In the genomic region with DNA sequence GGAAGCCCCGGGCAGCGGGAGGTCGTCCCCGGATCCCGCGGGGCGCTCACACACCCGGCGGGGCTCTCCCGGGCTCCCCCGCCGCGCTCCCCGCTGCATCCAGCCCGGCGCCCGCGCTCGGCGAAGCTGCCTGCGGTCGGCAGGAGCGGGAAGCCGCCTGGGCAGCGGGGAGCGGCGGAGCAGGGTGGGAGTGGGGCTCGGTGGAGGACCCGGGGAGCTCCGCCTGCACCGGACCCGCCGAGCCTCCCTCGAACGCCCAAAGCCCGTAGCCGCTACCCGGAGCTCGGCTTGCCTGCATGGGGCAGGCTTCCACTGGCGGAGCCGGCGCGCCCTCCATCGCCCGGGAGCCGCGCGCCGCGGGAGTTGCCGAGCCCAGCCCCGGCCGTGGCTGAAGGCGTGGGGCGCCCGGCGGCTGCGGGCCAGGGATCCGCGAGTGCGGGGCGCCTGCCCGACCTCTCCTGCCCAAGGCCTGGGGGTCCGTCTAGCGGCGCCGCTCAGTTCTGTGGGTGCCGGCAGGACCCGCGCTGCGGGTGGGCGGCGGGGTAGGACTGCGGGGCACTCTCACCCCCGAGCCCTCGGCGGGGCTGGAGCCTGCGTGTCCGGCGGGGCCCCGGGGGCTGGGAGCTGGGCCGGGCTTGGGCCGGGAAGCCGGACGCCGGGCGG, we compare ENCODE assay signal across 10 cellular contexts. TPM values are rescaled to one million over a fixed set of nuclear protein-coding genes. Genes with fewer than 3 reads are reported as not detected.
DNase-seq lines count a peak whose midpoint lies in the region; ATAC-seq and TF ChIP-seq lines count a peak whose summit lies in the region.
"Had no signal": no experiment of that assay in that cellular context is flagged by ENCODE, and none has a peak within 500 bp of the region (broad histone marks: within the 10 kb centered on the region; RNA-seq: fewer than 3 reads in every experiment).

No MANE protein-coding gene starts in this region.

- H3K56ac ChIP-seq in H9 (ENCODE audit: insufficient read length, low read depth, low read length) = no peak overlapping the region

- peaks cover 0 to 1% of the 10 kb centered on the region in 2 experiments; a peak in 1 of 5 replicates for H3K9me3 Mint-ChIP-seq in H9

- no peak overlapping the region for H3K4me3 Mint-ChIP-seq in H9

- H3K9me3 ChIP-seq in H9 (ENCODE audit: control insufficient read depth, low read depth, low read length) = no peaks in the 10 kb centered on the region

- H3K14ac ChIP-seq in H9 (ENCODE audit: insufficient read depth, low read length) = no peak overlapping the region

- peaks cover 28% of the 10 kb centered on the region for H3K27me3 ChIP-seq in H9 (ENCODE audit: insufficient read depth, low read length)

- H3K4ac ChIP-seq in H9 (ENCODE audit: low read depth, low read length) = no peak overlapping the region

- no peak overlapping the region for H3K18ac ChIP-seq in H9 (ENCODE audit: insufficient read length, low read depth, low read length)

- no CpG with 5 or more reads among the region's 87 CpGs for whole genome bisulfite sequencing in H9 (ENCODE audit: extremely low coverage, insufficient read length, low lambda C conversion rate)

- H3K27ac ChIP-seq in H9 (ENCODE audit: insufficient read length, low read depth, low read length) = no peak overlapping the region

- ATAC-seq in left ventricle myocardium superior = peak; percentile 57
- no peak for ATAC-seq in GM21381 (IDR thresholded peaks at IDR 0.05; ENCODE audit: unreplicated experiment)
- no peak for ATAC-seq in HG03196 (IDR thresholded peaks at IDR 0.05; ENCODE audit: unreplicated experiment)
- no peak for ATAC-seq in GM19452 (IDR thresholded peaks at IDR 0.05; ENCODE audit: unreplicated experiment)

- H2AFZ ChIP-seq in H9 (ENCODE audit: low read length) = no peak overlapping the region

- no peak overlapping the region for H4K8ac ChIP-seq in H9 (replicated peaks; ENCODE audit: insufficient read length, low read depth, low read length)

- H3K4me1 ChIP-seq in H9 (ENCODE audit: insufficient read depth, low read length) = peaks cover 4% of the 10 kb centered on the region; the same call in 1 of the 2 replicates

- no peak overlapping the region for H2BK20ac ChIP-seq in H9 (ENCODE audit: low read depth, low read length, poor library complexity, severe bottlenecking)

- no peak overlapping the region for H3K9ac ChIP-seq in H9 (ENCODE audit: extremely low read depth, insufficient read length, low read length)

- H2BK120ac ChIP-seq in H9 (ENCODE audit: low read depth, low read length, poor library complexity, severe bottlenecking) = no peak overlapping the region

- H2AK5ac ChIP-seq in H9 (ENCODE audit: insufficient read length, low read length) = no peak overlapping the region

- H2BK15ac ChIP-seq in H9 (ENCODE audit: low read depth, low read length) = no peak overlapping the region

- peak overlapping the region; percentile 56 for H3K4me2 ChIP-seq in H9 (ENCODE audit: insufficient read depth, insufficient read length, low read length)

- peaks cover 15 to 21% of the 10 kb centered on the region in 2 experiments for H3K4me1 Mint-ChIP-seq in H9

- TF ChIP-seq CTCF in H9 (conservative IDR thresholded peaks at IDR 0.05) = no peak

- DNase-seq in H9 = no peak
- DNase-seq in amniotic epithelial cell (ENCODE audit: low read depth) = peak; percentile 27
- DNase-seq in left ventricle myocardium superior = no peak
- DNase-seq in skeletal muscle cell (ENCODE audit: low read depth) = no peak
- DNase-seq in UCSD-AML1 (lab: John Stamatoyannopoulos, UW; ENCODE audit: unreplicated experiment) = no peak
- DNase-seq: NCI-H446 treated with DMSO at 0.1 percent for 48 hours had no signal

- no peaks in the 10 kb centered on the region for H3K79me2 ChIP-seq in H9 (ENCODE audit: insufficient read depth, low read length)

- H4K91ac ChIP-seq in H9 (ENCODE audit: insufficient read length, low read depth, low read length) = no peak overlapping the region

- H3K27ac Mint-ChIP-seq in H9 = no peak overlapping the region

- intact Hi-C loops in left ventricle myocardium superior (cut with micrococcal nuclease) = no loop called here

- peaks cover 2% of the 10 kb centered on the region for H4K20me1 ChIP-seq in H9 (ENCODE audit: control insufficient read depth, insufficient read depth, insufficient read length)

- H2BK12ac ChIP-seq in H9 (ENCODE audit: insufficient read length, low read depth, low read length) = no peak overlapping the region

- H3K23me2 ChIP-seq in H9 (ENCODE audit: insufficient read length, low read depth, low read length, poor library complexity, severe bottlenecking) = peaks cover 16% of the 10 kb centered on the region

- no peak overlapping the region for H3T11ph ChIP-seq in H9 (ENCODE audit: low read length)

- peak overlapping the region; percentile 64 for H3K4me3 ChIP-seq in skeletal muscle cell (ENCODE audit: low read depth, low read length)

- H3K27me3 Mint-ChIP-seq in H9 (ENCODE audit: low read depth) = peaks cover 85% of the 10 kb centered on the region

- peaks cover 6 to 24% (median 14%) of the 10 kb centered on the region in 3 experiments; a peak in 6 of 7 replicates for H3K36me3 Mint-ChIP-seq in H9 (ENCODE audit: insufficient read depth in 1 of 3, low read depth in 3 of 3)

- H3K79me1 ChIP-seq in H9 (ENCODE audit: insufficient read depth, low read depth, low read length, poor library complexity, severe bottlenecking) = no peaks in the 10 kb centered on the region

- H2BK5ac ChIP-seq in H9 (ENCODE audit: insufficient read length, low read length) = no peak overlapping the region

- H3K23ac ChIP-seq in H9 (ENCODE audit: insufficient read length, low read depth, low read length) = no peak overlapping the region

- no peak overlapping the region for H4K5ac ChIP-seq in H9 (ENCODE audit: insufficient read length, low read depth, low read length)

RNA-seq across cellular contexts. Expression of a gene that starts 0.7 kb away (rescaled TPM):
- 3.0 and 3.2 TPM in 2 replicates for total RNA-seq in H9 (2021)
- not detected for total RNA-seq in left ventricle myocardium superior
- total RNA-seq: activated CD8-positive, alpha-beta memory T cell treated with anti-CD3 and anti-CD28 coated beads for 36 hours had no signal
